1 cellular context compared by ENCODE assay signal in the genomic region with DNA sequence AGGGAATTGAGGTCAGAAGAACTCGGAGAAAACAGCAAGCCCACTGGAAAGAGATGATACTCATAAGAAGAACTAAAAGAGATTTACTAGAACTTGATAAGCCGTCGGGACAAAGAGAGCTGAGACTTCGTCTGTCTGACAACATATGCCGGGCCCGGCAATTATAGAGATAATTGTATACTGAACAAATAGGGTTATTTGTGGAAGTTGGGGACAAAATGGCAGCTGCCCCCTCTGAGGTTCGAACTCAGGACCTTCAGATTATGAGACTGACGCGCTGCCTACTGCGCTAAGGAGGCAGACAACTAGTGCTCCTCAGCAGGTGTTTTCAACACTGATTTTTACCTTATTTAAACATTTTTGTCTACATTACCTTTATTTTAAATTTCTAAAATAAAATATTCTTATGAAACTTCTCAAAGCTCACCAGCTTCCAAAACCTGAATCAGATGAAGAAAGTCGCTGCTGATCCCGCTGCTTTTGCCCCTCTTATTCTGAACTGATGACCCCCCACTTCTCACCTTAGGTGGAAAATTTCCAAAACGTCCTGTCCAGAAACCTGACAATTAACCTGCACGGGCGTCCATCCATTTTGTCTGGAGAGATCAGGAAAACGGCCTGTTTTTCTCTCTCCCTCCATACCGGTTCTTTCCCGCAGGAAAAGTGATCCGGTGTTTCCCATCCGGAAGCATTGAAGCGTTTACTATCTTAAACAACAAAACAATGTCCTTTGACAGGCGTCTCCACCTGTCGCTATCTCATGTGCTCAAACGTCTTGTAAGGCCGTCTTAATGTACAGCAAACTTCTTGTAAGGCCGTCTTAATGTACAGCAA.
A peak's percentile ranks its signal among the peaks of the same experiment; 100 is the strongest.
TF ChIP-seq lines count a peak whose summit lies in the region.

No MANE protein-coding gene starts in this region.

TF ChIP-seq in HepG2, 621 proteins besides CTCF, POLR2A, EP300 and RAD21 (continued from another document and continues in another):
- TF ChIP-seq STAT6 (CRISPR knock-in tag; IDR thresholded peaks at IDR 0.05; ENCODE audit: borderline replicate concordance) (no peak), NFKBIZ (CRISPR knock-in tag; IDR thresholded peaks at IDR 0.05) (0 out of 2 replicates have a peak, but pooled peaks have one; percentile 27), TIGD3 (CRISPR knock-in tag; IDR thresholded peaks at IDR 0.05; ENCODE audit: borderline replicate concordance) (no peak), FOXO1 (CRISPR knock-in tag; IDR thresholded peaks at IDR 0.05) (no peak), ATF3 (CRISPR knock-in tag; IDR thresholded peaks at IDR 0.05) (no peak), RBM39 (IDR thresholded peaks at IDR 0.05; ENCODE audit: low read depth, low read length, poor library complexity, severe bottlenecking) (no peak), ZMYM4 (CRISPR knock-in tag; IDR thresholded peaks at IDR 0.05) (peak; percentile 32; the same call in 1 of the 2 replicates), ZNF343 (CRISPR knock-in tag; IDR thresholded peaks at IDR 0.05) (no peak), FOXM1 (CRISPR knock-in tag; IDR thresholded peaks at IDR 0.05) (no peak), TARDBP (CRISPR knock-in tag; IDR thresholded peaks at IDR 0.05) (0 out of 2 replicates have a peak, but pooled peaks have one; percentile 69), PHF21A (CRISPR knock-in tag; IDR thresholded peaks at IDR 0.05) (peak; percentile 73; the same call in 1 of the 2 replicates), KLF6 (CRISPR knock-in tag; IDR thresholded peaks at IDR 0.05) (peak; percentile 62; the same call in 1 of the 2 replicates), JUN (CRISPR knock-in tag; IDR thresholded peaks at IDR 0.05) (no peak), ZNF513 (CRISPR knock-in tag; conservative IDR thresholded peaks at IDR 0.05) (0 out of 2 replicates have a peak, but pooled peaks have one; percentile 65), HNRNPL (IDR thresholded peaks at IDR 0.05; ENCODE audit: low read depth, low read length) (no peak), ZNF713 (CRISPR knock-in tag; IDR thresholded peaks at IDR 0.05) (no peak), MNT (IDR thresholded peaks at IDR 0.05) (no peak), PRDM10 (CRISPR knock-in tag; IDR thresholded peaks at IDR 0.05; ENCODE audit: low read depth) (0 out of 2 replicates have a peak, but pooled peaks have one; percentile 21), SPEN (CRISPR knock-in tag; IDR thresholded peaks at IDR 0.05; ENCODE audit: low read depth) (no peak), ZBTB42 (CRISPR knock-in tag; IDR thresholded peaks at IDR 0.05) (no peak), GRHL1 (CRISPR knock-in tag; conservative IDR thresholded peaks at IDR 0.05) (no peak), ZNF772 (CRISPR knock-in tag; IDR thresholded peaks at IDR 0.05) (no peak), ZFAT (CRISPR knock-in tag; conservative IDR thresholded peaks at IDR 0.05) (no peak), THAP8 (CRISPR knock-in tag; IDR thresholded peaks at IDR 0.05; ENCODE audit: borderline replicate concordance) (no peak), ELF1 (CRISPR knock-in tag; IDR thresholded peaks at IDR 0.05) (0 out of 2 replicates have a peak, but pooled peaks have one; percentile 28), NCOA1 (CRISPR knock-in tag; IDR thresholded peaks at IDR 0.05) (no peak)
- TF ChIP-seq, protein P1, sequence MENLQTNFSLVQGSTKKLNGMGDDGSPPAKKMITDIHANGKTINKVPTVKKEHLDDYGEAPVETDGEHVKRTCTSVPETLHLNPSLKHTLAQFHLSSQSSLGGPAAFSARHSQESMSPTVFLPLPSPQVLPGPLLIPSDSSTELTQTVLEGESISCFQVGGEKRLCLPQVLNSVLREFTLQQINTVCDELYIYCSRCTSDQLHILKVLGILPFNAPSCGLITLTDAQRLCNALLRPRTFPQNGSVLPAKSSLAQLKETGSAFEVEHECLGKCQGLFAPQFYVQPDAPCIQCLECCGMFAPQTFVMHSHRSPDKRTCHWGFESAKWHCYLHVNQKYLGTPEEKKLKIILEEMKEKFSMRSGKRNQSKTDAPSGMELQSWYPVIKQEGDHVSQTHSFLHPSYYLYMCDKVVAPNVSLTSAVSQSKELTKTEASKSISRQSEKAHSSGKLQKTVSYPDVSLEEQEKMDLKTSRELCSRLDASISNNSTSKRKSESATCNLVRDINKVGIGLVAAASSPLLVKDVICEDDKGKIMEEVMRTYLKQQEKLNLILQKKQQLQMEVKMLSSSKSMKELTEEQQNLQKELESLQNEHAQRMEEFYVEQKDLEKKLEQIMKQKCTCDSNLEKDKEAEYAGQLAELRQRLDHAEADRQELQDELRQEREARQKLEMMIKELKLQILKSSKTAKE (CRISPR knock-in tag; IDR thresholded peaks at IDR 0.05; ENCODE audit: borderline replicate concordance) = no peak
- TF ChIP-seq, protein P2, sequence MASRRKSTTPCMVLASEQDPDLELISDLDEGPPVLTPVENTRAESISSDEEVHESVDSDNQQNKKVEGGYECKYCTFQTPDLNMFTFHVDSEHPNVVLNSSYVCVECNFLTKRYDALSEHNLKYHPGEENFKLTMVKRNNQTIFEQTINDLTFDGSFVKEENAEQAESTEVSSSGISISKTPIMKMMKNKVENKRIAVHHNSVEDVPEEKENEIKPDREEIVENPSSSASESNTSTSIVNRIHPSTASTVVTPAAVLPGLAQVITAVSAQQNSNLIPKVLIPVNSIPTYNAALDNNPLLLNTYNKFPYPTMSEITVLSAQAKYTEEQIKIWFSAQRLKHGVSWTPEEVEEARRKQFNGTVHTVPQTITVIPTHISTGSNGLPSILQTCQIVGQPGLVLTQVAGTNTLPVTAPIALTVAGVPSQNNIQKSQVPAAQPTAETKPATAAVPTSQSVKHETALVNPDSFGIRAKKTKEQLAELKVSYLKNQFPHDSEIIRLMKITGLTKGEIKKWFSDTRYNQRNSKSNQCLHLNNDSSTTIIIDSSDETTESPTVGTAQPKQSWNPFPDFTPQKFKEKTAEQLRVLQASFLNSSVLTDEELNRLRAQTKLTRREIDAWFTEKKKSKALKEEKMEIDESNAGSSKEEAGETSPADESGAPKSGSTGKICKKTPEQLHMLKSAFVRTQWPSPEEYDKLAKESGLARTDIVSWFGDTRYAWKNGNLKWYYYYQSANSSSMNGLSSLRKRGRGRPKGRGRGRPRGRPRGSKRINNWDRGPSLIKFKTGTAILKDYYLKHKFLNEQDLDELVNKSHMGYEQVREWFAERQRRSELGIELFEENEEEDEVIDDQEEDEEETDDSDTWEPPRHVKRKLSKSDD (CRISPR knock-in tag; IDR thresholded peaks at IDR 0.05; ENCODE audit: low read depth) = no peak
- TF ChIP-seq, protein P3, sequence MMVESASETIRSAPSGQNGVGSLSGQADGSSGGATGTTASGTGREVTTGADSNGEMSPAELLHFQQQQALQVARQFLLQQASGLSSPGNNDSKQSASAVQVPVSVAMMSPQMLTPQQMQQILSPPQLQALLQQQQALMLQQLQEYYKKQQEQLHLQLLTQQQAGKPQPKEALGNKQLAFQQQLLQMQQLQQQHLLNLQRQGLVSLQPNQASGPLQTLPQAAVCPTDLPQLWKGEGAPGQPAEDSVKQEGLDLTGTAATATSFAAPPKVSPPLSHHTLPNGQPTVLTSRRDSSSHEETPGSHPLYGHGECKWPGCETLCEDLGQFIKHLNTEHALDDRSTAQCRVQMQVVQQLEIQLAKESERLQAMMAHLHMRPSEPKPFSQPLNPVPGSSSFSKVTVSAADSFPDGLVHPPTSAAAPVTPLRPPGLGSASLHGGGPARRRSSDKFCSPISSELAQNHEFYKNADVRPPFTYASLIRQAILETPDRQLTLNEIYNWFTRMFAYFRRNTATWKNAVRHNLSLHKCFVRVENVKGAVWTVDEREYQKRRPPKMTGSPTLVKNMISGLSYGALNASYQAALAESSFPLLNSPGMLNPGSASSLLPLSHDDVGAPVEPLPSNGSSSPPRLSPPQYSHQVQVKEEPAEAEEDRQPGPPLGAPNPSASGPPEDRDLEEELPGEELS (CRISPR knock-in tag; IDR thresholded peaks at IDR 0.05) = 0 out of 2 replicates have a peak, but pooled peaks have one; percentile 36
